ENCODE assay signal across 8 cellular contexts in genomic region chr10:131928248-131929095, GRCh38. TPM values are rescaled to one million over a fixed set of nuclear protein-coding genes. Genes with fewer than 3 reads are reported as not detected.
DNase-seq lines count a peak whose midpoint lies in the region; ATAC-seq, FAIRE-seq and TF ChIP-seq lines count a peak whose summit lies in the region.

No MANE protein-coding gene starts in this region.

- CTCF ChIA-PET in MCF 10A (lab: Yijun Ruan, JAX), result interaction anchor here (0.6 kb wide), 2 partner anchors 14 to 1738 kb away, joined by 3 read pairs; no protein-coding TSS in a partner anchor
- CTCF ChIA-PET in naive thymus-derived CD4-positive, alpha-beta T cell (lab: Charles Lee), result interaction anchor here (0.8 to 1.3 kb wide), 2 partner anchors 29 to 42 kb away, joined by 3 to 5 read pairs; no protein-coding TSS in a partner anchor

- no peak for TF ChIP-seq CTCF in MCF 10A (IDR thresholded peaks at IDR 0.05; ENCODE audit: unreplicated experiment)
- no peak for TF ChIP-seq CTCF in breast epithelium (IDR thresholded peaks at IDR 0.05)

- no TSS peak for BruUV-seq in MCF 10A (replicated peaks; lab: Mats Ljungman, UMichigan)

- H3K4me3 ChIP-seq in breast epithelium, result peak overlapping the region in 1 of 3 donors; percentile 2
- H3K4me3 ChIP-seq in naive thymus-derived CD4-positive, alpha-beta T cell (ENCODE audit: low read length), result no peak overlapping the region

- H3K4me1 ChIP-seq in breast epithelium, result peaks cover 0 to 3% of the 10 kb centered on the region in 2 donors
- H3K4me1 ChIP-seq in naive thymus-derived CD4-positive, alpha-beta T cell (ENCODE audit: control insufficient read depth in 2 of 2, insufficient read depth in 2 of 2, low read length in 2 of 2), result peaks cover 11 to 46% of the 10 kb centered on the region in 2 donors

- FAIRE-seq in HTR-8/SVneo (lab: Jason Lieb, UNC), result no peak

- H3K27ac Mint-ChIP-seq in MCF 10A (ENCODE audit: low read depth, unreplicated experiment), result peak overlapping the region; percentile 64
- peak overlapping the region; percentile 79 to 94 (median 86) for H3K27ac Mint-ChIP-seq in naive thymus-derived CD4-positive, alpha-beta T cell

- H3K36me3 Mint-ChIP-seq in MCF 10A (ENCODE audit: insufficient read depth, unreplicated experiment), result peaks cover 10% of the 10 kb centered on the region
- H3K36me3 Mint-ChIP-seq in naive thymus-derived CD4-positive, alpha-beta T cell, result peaks cover 0 to 29% (median 13%) of the 10 kb centered on the region in 5 donors

- no peak for TF ChIP-seq POLR2A in breast epithelium (IDR thresholded peaks at IDR 0.05)

- POLR2A ChIA-PET in MCF 10A (lab: Yijun Ruan, JAX), result no interaction called here
- POLR2A ChIA-PET in naive thymus-derived CD4-positive, alpha-beta T cell (lab: Charles Lee), result interaction anchor here (0.6 to 1.6 kb wide), 5 partner anchors 21 to 55 kb away, joined by 3 to 4 read pairs (median 3); no protein-coding TSS in a partner anchor

- DNase-seq in MCF 10A (ENCODE audit: unreplicated experiment) (peak; percentile 17), breast epithelium (ENCODE audit: low spot score in 2 of 2) (no peak), HTR-8/SVneo (ENCODE audit: insufficient read length, low spot score) (no peak), NK-92 (lab: John Stamatoyannopoulos, UW; ENCODE audit: unreplicated experiment) (no peak), NCI-H2081 (lab: John Stamatoyannopoulos, UW) (no peak)
- DNase-seq in activated CD8-positive, alpha-beta memory T cell treated with anti-CD3 and anti-CD28 coated beads, Interleukin-2, amount 50 U/mL, for 48 hours, result peak; percentile 74
- DNase-seq in naive thymus-derived CD4-positive, alpha-beta T cell, result peak in 6 of 9 donors; percentile 24 to 68 (median 34)

- H3K36me3 ChIP-seq in breast epithelium, result no peaks in the 10 kb centered on the region
- H3K36me3 ChIP-seq in naive thymus-derived CD4-positive, alpha-beta T cell (ENCODE audit: control insufficient read depth in 2 of 3, insufficient read depth in 3 of 3, low read length in 3 of 3), result no peaks in the 10 kb centered on the region

- H3K27me3 Mint-ChIP-seq in MCF 10A (ENCODE audit: insufficient read depth, unreplicated experiment), result no peaks in the 10 kb centered on the region
- H3K27me3 Mint-ChIP-seq in naive thymus-derived CD4-positive, alpha-beta T cell, result no peaks in the 10 kb centered on the region

- peaks cover 0 to 11% of the 10 kb centered on the region in 2 donors for H3K9me3 ChIP-seq in breast epithelium
- peaks cover 0 to 11% (median 0%) of the 10 kb centered on the region in 3 experiments for H3K9me3 ChIP-seq in naive thymus-derived CD4-positive, alpha-beta T cell (ENCODE audit: control insufficient read depth in 2 of 3, low read length in 3 of 3)

- intact Hi-C loops in MCF 10A (cut with micrococcal nuclease) (no loop called here), breast epithelium (cut with DNase I; ENCODE audit: low total_unique reads) (no loop called here)
- intact Hi-C loops in naive thymus-derived CD4-positive, alpha-beta T cell (cut with micrococcal nuclease), result loop anchor here in 1 of 2 donors (2.0 kb wide), 2 partner anchors 14 to 44 kb away; no protein-coding TSS in a partner anchor

- peaks cover 19% of the 10 kb centered on the region for H3K4me1 Mint-ChIP-seq in MCF 10A (ENCODE audit: insufficient read depth, unreplicated experiment)
- H3K4me1 Mint-ChIP-seq in naive thymus-derived CD4-positive, alpha-beta T cell, result peaks cover 53 to 97% (median 84%) of the 10 kb centered on the region in 7 donors

- no peaks in the 10 kb centered on the region for H3K27me3 ChIP-seq in breast epithelium
- H3K27me3 ChIP-seq in naive thymus-derived CD4-positive, alpha-beta T cell (ENCODE audit: control insufficient read depth in 2 of 2, insufficient read depth in 2 of 2, low read length in 2 of 2), result no peaks in the 10 kb centered on the region

- peak; percentile 78 for ATAC-seq in HG03135 (IDR thresholded peaks at IDR 0.05; ENCODE audit: unreplicated experiment)
- peak; percentile 85 for ATAC-seq in naive thymus-derived CD4-positive, alpha-beta T cell

- H3K9me3 Mint-ChIP-seq in MCF 10A (ENCODE audit: unreplicated experiment), result no peaks in the 10 kb centered on the region
- H3K9me3 Mint-ChIP-seq in naive thymus-derived CD4-positive, alpha-beta T cell, result peaks cover 0 to 13% (median 6%) of the 10 kb centered on the region in 11 donors

- H3K4me3 Mint-ChIP-seq in MCF 10A (ENCODE audit: unreplicated experiment), result no peak overlapping the region
- peak overlapping the region; percentile 55 to 84 (median 78) for H3K4me3 Mint-ChIP-seq in naive thymus-derived CD4-positive, alpha-beta T cell

- peak overlapping the region in 1 of 2 donors; percentile 65 for H3K27ac ChIP-seq in breast epithelium
- peak overlapping the region; percentile 32 for H3K27ac ChIP-seq in naive thymus-derived CD4-positive, alpha-beta T cell (ENCODE audit: low read depth, low read length)

RNA-seq across cellular contexts. Expression of gene PPP2R2D, which starts 27.7 kb away (rescaled TPM):
- total RNA-seq in MCF 10A (2022), result 34.9 and 35.5 TPM in 2 replicates
- total RNA-seq in breast epithelium, result 10 to 100 TPM; 33.0 to 51.8 (median 44.1) TPM
- total RNA-seq in naive thymus-derived CD4-positive, alpha-beta T cell, result 10 to 100 TPM; 37.1 to 61.3 (median 40.1) TPM
- polyA plus RNA-seq in naive thymus-derived CD4-positive, alpha-beta T cell, result 10 to 100 TPM; 35.0 to 47.4 TPM

RNA-seq across cellular contexts. Expression of gene BNIP3, which starts 53.3 kb away (rescaled TPM):
- total RNA-seq in MCF 10A (2022), result 47.0 and 53.0 TPM in 2 replicates
- 100 to 1,000 TPM in 2 of 3 donors, 10 to 100 TPM in 1; 81.9 to 235 (median 107) TPM for total RNA-seq in breast epithelium
- total RNA-seq in naive thymus-derived CD4-positive, alpha-beta T cell, result 10 to 100 TPM; 17.7 to 81.7 (median 39.3) TPM
- 10 to 100 TPM; 40.5 to 41.5 TPM for polyA plus RNA-seq in naive thymus-derived CD4-positive, alpha-beta T cell

Comparison
In these comparisons a context has a peak if more than half of its experiments do, and no peak if none do; other contexts are left out.
1. DNase-seq: peak in MCF 10A (single experiment), activated CD8-positive, alpha-beta memory T cell treated with anti-CD3 and anti-CD28 coated beads, Interleukin-2, amount 50 U/mL, for 48 hours (single experiment) and naive thymus-derived CD4-positive, alpha-beta T cell (6 of 9); none in breast epithelium (0 of 2), HTR-8/SVneo (single experiment), NK-92 (single experiment) and NCI-H2081 (0 of 2).